1 cellular context compared by ENCODE assay signal in the genomic region with DNA sequence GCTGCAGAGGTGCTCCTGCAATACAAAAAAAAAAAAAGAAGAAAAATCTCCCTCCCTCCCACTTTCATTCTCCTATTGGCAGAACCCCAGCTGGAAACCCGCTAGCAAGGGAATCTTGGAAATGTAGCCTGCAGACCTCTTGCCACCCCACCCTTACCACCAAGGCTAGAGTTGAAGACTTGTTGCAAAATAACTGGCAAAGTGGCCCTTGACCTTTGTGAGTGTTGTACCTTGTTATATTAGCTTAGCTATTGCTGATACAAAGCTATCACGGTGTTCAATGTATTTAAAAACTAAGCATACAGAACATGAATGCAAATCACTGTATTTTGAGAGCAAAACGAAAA.
TF ChIP-seq lines count a peak whose summit lies in the region.

No MANE protein-coding gene starts in this region.

TF ChIP-seq in GM23338, 12 proteins besides CTCF, POLR2A, EP300 and RAD21 (continued from another document):
- TF ChIP-seq ZNF462 (CRISPR knock-in tag; IDR thresholded peaks at IDR 0.05) (no peak), ZNF331 (CRISPR knock-in tag; IDR thresholded peaks at IDR 0.05; ENCODE audit: low read depth) (no peak), REST (IDR thresholded peaks at IDR 0.05; ENCODE audit: unreplicated experiment) (no peak), NANOG (IDR thresholded peaks at IDR 0.05; ENCODE audit: borderline replicate concordance) (no peak)
